In genomic region chr1:27598902-27599528, GRCh38 we compare ENCODE assay signal across 8 cellular contexts. TPM values are rescaled to one million over a fixed set of nuclear protein-coding genes. Genes with fewer than 3 reads are reported as not detected.
DNase-seq lines count a peak whose midpoint lies in the region; ATAC-seq and TF ChIP-seq lines count a peak whose summit lies in the region.

No MANE protein-coding gene starts in this region.

- peaks cover 0 to 8% (median 0%) of the 10 kb centered on the region in 9 donors for H3K36me3 ChIP-seq in heart left ventricle
- H3K36me3 ChIP-seq in sigmoid colon, result no peaks in the 10 kb centered on the region

- H3K27me3 ChIP-seq in heart left ventricle (no peaks in the 10 kb centered on the region), sigmoid colon (no peaks in the 10 kb centered on the region)

- H3K4me3 Mint-ChIP-seq in CD14-positive monocyte, result no peak overlapping the region

- H3K4me1 Mint-ChIP-seq in CD14-positive monocyte, result peaks cover 39% of the 10 kb centered on the region

- H3K27ac ChIP-seq in heart left ventricle (peak overlapping the region; percentile 40 to 99 (median 98)), sigmoid colon (peak overlapping the region; percentile 92 to 100 (median 97))

- H3K4me1 ChIP-seq in heart left ventricle (peaks cover 12 to 87% (median 80%) of the 10 kb centered on the region in 12 donors), sigmoid colon (peaks cover 0 to 87% (median 82%) of the 10 kb centered on the region in 4 donors)

- no peaks in the 10 kb centered on the region for H3K9me3 ChIP-seq in heart left ventricle
- no peaks in the 10 kb centered on the region for H3K9me3 ChIP-seq in sigmoid colon

- TF ChIP-seq CTCF in heart left ventricle (IDR thresholded peaks at IDR 0.05) (no peak), sigmoid colon (IDR thresholded peaks at IDR 0.05) (no peak), CD14-positive monocyte (IDR thresholded peaks at IDR 0.05) (no peak)

- H3K27me3 Mint-ChIP-seq in CD14-positive monocyte (ENCODE audit: low read depth in 3 of 3), result peaks cover 7 to 23% (median 8%) of the 10 kb centered on the region in 3 donors

- DNase-seq in COLO668 (lab: John Stamatoyannopoulos, UW; ENCODE audit: unreplicated experiment) (peak; percentile 56), NCI-H1436 (lab: John Stamatoyannopoulos, UW) (peak; percentile 75), heart left ventricle (peak; percentile 77 to 92 (median 80)), sigmoid colon (peak; percentile 94), NAMALWA (ENCODE audit: low spot score) (no peak), CD14-positive monocyte (ENCODE audit: low spot score) (no peak), NOMO-1 treated with dmso at 0.1 percent for 144 hours (lab: John Stamatoyannopoulos, UW; ENCODE audit: unreplicated experiment) (no peak)
- DNase-seq in activated naive CD4-positive, alpha-beta T cell treated with anti-CD3 and anti-CD28 coated beads, Interleukin-2, amount 50 U/mL, for 16 hours, result peak; percentile 47

- peaks cover 1 to 3% of the 10 kb centered on the region in 2 donors for H3K36me3 Mint-ChIP-seq in CD14-positive monocyte

- TF ChIP-seq EP300 in sigmoid colon (IDR thresholded peaks at IDR 0.05), result peak in 1 of 4 donors; percentile 33

- H3K4me3 ChIP-seq in heart left ventricle, result peak overlapping the region in 7 of 12 donors; percentile 15 to 100 (median 22)
- peak overlapping the region in 3 of 4 donors; percentile 1 to 16 (median 14) for H3K4me3 ChIP-seq in sigmoid colon

- 3 to 6% (median 4%) methylated on average over 6 of the region's 6 CpGs for WGBS in heart left ventricle, 4 donors
- WGBS in sigmoid colon, 2 donors, result 14 to 39% methylated on average over 6 of the region's 6 CpGs

- TF ChIP-seq POLR2A in heart left ventricle (IDR thresholded peaks at IDR 0.05) (no peak), sigmoid colon (IDR thresholded peaks at IDR 0.05) (no peak)

- peak; percentile 10 to 65 (median 61) for ATAC-seq in heart left ventricle

- H3K9me3 Mint-ChIP-seq in CD14-positive monocyte, result no peaks in the 10 kb centered on the region

- H3K27ac Mint-ChIP-seq in CD14-positive monocyte, result peak overlapping the region in 1 of 7 donors; percentile 54

- intact Hi-C loops in heart left ventricle (cut with DNase I), result loop anchor here in 2 of 10 donors (2.0 to 5.0 kb wide), 2 partner anchors 22 to 37 kb away; no protein-coding TSS in a partner anchor
- intact Hi-C loops in sigmoid colon (cut with DNase I), result no loop called here
- intact Hi-C loops in CD14-positive monocyte (cut with micrococcal nuclease), result no loop called here

RNA-seq across cellular contexts. Expression of gene AHDC1, which starts 4.9 kb away (rescaled TPM):
- 10 to 100 TPM; 29.2 to 50.2 (median 42.1) TPM for total RNA-seq in heart left ventricle
- 10 to 100 TPM; 25.8 to 48.4 TPM for polyA plus RNA-seq in heart left ventricle
- total RNA-seq in sigmoid colon, result 10 to 100 TPM; 10.9 to 34.1 (median 14.3) TPM
- 10 to 100 TPM in 1 of 3 donors, 1 to 10 TPM in 2; 1.8 to 17.4 (median 2.1) TPM for polyA plus RNA-seq in sigmoid colon
- polyA plus RNA-seq in CD14-positive monocyte, result under 1 TPM; 0.16 to 0.30 TPM

RNA-seq across cellular contexts. Expression of gene FGR, which starts 36.0 kb away (rescaled TPM):
- total RNA-seq in heart left ventricle (10 to 100 TPM in 3 of 9 donors, 1 to 10 TPM in 6; 1.1 to 25.9 (median 3.3) TPM), sigmoid colon (10 to 100 TPM in 1 of 4 donors, 1 to 10 TPM in 3; 6.6 to 11.4 (median 8.0) TPM)
- polyA plus RNA-seq in heart left ventricle (1 to 10 TPM; 2.8 to 7.2 TPM), sigmoid colon (10 to 100 TPM in 1 of 3 donors, 1 to 10 TPM in 2; 3.0 to 14.4 (median 5.1) TPM), CD14-positive monocyte (100 to 1,000 TPM; 371 to 571 TPM)

Comparison
In these comparisons a context has a peak if more than half of its experiments do, and no peak if none do; other contexts are left out.
1. DNase-seq: peak in COLO668 (single experiment), NCI-H1436 (single experiment), activated naive CD4-positive, alpha-beta T cell treated with anti-CD3 and anti-CD28 coated beads, Interleukin-2, amount 50 U/mL, for 16 hours (single experiment), heart left ventricle (5 of 5) and sigmoid colon (single experiment); none in NAMALWA (single experiment), CD14-positive monocyte (single experiment) and NOMO-1 treated with dmso at 0.1 percent for 144 hours (single experiment).
2. RNA of gene FGR, which starts 36.0 kb away (polyA plus RNA-seq): 371 to 571 TPM in CD14-positive monocyte; 2.8 to 7.2 TPM in heart left ventricle and 3.0 to 14.4 TPM in sigmoid colon; every median in the first group is over 10 times any median in the second.